ENCODE assay signal across 12 cellular contexts in genomic region chr7:157444011-157444842, GRCh38.
"Had no signal": no experiment of that assay in that cellular context is flagged by ENCODE, and none has a peak within 500 bp of the region (broad histone marks: within the 10 kb centered on the region; RNA-seq: fewer than 3 reads in every experiment).

No MANE protein-coding gene starts in this region.

- H3K27ac ChIP-seq: ascending aorta, gastrocnemius medialis, prostate gland, right lobe of liver, RWPE1, tibial nerve had no signal

- H3K4me1 Mint-ChIP-seq: activated CD4-positive, alpha-beta memory T cell treated with anti-CD3 and anti-CD28 coated beads, Interleukin-2, amount 10 ng/mL, durations not matched to agents 7 days and 5 days had no signal

- H3K36me3 ChIP-seq: ascending aorta, gastrocnemius medialis, prostate gland, right lobe of liver, tibial nerve had no signal

- DNase-seq: activated CD4-positive, alpha-beta T cell treated with anti-CD3 and anti-CD28 coated beads for 1 hour; midbrain; right lobe of liver; stimulated activated CD4-positive, alpha-beta T cell treated with anti-CD3 and anti-CD28 coated beads, Interleukin-2, amount 100 ng/mL, for 48 hours; T-helper 9 cell had no signal

- H3K36me3 Mint-ChIP-seq: activated naive CD8-positive, alpha-beta T cell had no signal

- H3K9me3 ChIP-seq: ascending aorta, gastrocnemius medialis, prostate gland, right lobe of liver had no signal

- ATAC-seq: gastrocnemius medialis had no signal

- H3K9me3 Mint-ChIP-seq: activated CD4-positive, alpha-beta memory T cell treated with anti-CD3 and anti-CD28 coated beads, Interleukin-2, amount 10 ng/mL, durations not matched to agents 7 days and 5 days had no signal

- H3K27me3 ChIP-seq: ascending aorta, gastrocnemius medialis, right lobe of liver, tibial nerve had no signal

- H3K4me1 ChIP-seq: ascending aorta, gastrocnemius medialis, prostate gland, right lobe of liver, tibial nerve had no signal

- H3K4me3 Mint-ChIP-seq: activated CD4-positive, alpha-beta memory T cell treated with anti-CD3 and anti-CD28 coated beads, Interleukin-2, amount 10 ng/mL, durations not matched to agents 7 days and 5 days; activated naive CD8-positive, alpha-beta T cell had no signal

- H3K27me3 Mint-ChIP-seq: activated CD4-positive, alpha-beta memory T cell treated with anti-CD3 and anti-CD28 coated beads, Interleukin-2, amount 10 ng/mL, durations not matched to agents 7 days and 5 days; activated naive CD8-positive, alpha-beta T cell had no signal

- H3K27ac Mint-ChIP-seq: activated CD4-positive, alpha-beta memory T cell treated with anti-CD3 and anti-CD28 coated beads, Interleukin-2, amount 10 ng/mL, durations not matched to agents 7 days and 5 days; activated naive CD8-positive, alpha-beta T cell had no signal

- H3K4me3 ChIP-seq: ascending aorta, gastrocnemius medialis, prostate gland, right lobe of liver, tibial nerve had no signal
